In the genomic region with DNA sequence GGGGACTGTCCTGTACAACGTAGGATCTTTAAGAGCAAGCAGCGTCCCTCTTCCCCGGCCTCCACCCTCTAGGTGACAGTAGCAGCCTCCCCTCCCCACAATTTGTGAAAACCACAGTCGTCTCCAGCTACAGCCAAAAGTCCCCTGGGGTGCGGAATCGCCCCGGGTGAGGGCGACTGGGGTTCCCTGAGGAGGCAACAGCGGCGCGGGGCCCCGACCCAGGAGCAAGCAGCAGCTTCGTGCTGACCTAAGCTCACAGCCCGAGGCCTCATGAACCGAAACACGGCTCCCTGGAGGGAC, we compare ENCODE assay signal across 8 cellular contexts. TPM values are rescaled to one million over a fixed set of nuclear protein-coding genes. Genes with fewer than 3 reads are reported as not detected.
A peak's percentile ranks its signal among the peaks of the same experiment; 100 is the strongest.
DNase-seq lines count a peak whose midpoint lies in the region; ATAC-seq, FAIRE-seq and TF ChIP-seq lines count a peak whose summit lies in the region.

No MANE protein-coding gene starts in this region.

- no peak for TF ChIP-seq CTCF in GM12875 (IDR thresholded peaks at IDR 0.05; ENCODE audit: borderline replicate concordance, insufficient read depth, low read depth, low read length)
- TF ChIP-seq CTCF in PC-3 (conservative IDR thresholded peaks at IDR 0.05; ENCODE audit: low read depth, low read length), result no peak
- TF ChIP-seq CTCF in epithelial cell of esophagus (IDR thresholded peaks at IDR 0.05; ENCODE audit: insufficient read depth, low read depth, low read length, missing control alignments), result no peak
- no peak for TF ChIP-seq CTCF in osteocyte (IDR thresholded peaks at IDR 0.05)

- H3K36me3 Mint-ChIP-seq in osteocyte (ENCODE audit: unreplicated experiment), result peaks cover 12% of the 10 kb centered on the region

- no peaks in the 10 kb centered on the region for H3K9me3 ChIP-seq in PC-3 (ENCODE audit: low read length)

- peaks cover 9% of the 10 kb centered on the region for H3K4me1 ChIP-seq in PC-3 (ENCODE audit: insufficient read depth, low read length)

- no TSS peak for BruUV-seq in PC-3 (replicated peaks; lab: Mats Ljungman, UMichigan)

- peak overlapping the region; percentile 90 for H3K9ac ChIP-seq in PC-3 (ENCODE audit: low read length)

- ATAC-seq in PC-3, result peak; percentile 17

- peaks cover 4% of the 10 kb centered on the region for H3K9me3 Mint-ChIP-seq in osteocyte (ENCODE audit: unreplicated experiment)

- peak overlapping the region; percentile 83 for H3K27ac ChIP-seq in PC-3 (ENCODE audit: low read length)

- no peaks in the 10 kb centered on the region for H3K9me2 ChIP-seq in PC-3 (replicated peaks; ENCODE audit: low read length)

- no peaks in the 10 kb centered on the region for H3F3A ChIP-seq in PC-3 (ENCODE audit: low read length, unreplicated experiment)

- no peaks in the 10 kb centered on the region for H4K20me1 ChIP-seq in PC-3 (ENCODE audit: low read length)

- H3K27me3 Mint-ChIP-seq in osteocyte (ENCODE audit: unreplicated experiment), result peaks cover 2% of the 10 kb centered on the region

- H3K27ac Mint-ChIP-seq in osteocyte (ENCODE audit: unreplicated experiment), result peak overlapping the region; percentile 83

- DNase-seq in GOT3 (lab: John Stamatoyannopoulos, UW) (peak; percentile 46), PC-3 (no peak), epithelial cell of esophagus (ENCODE audit: low read depth) (no peak), osteocyte (ENCODE audit: extremely low spot score, unreplicated experiment) (peak; percentile 84), amniotic stem cell (lab: John Stamatoyannopoulos, UW) (no peak), frontal cortex (ENCODE audit: low spot score in 2 of 2) (no peak), germinal center (ENCODE audit: low spot score) (no peak)

- H3K79me2 ChIP-seq in PC-3 (ENCODE audit: low read length), result no peaks in the 10 kb centered on the region

- FAIRE-seq in frontal cortex (lab: Jason Lieb, UNC), result no peak

- POLR2A ChIA-PET in PC-3 (lab: Charles Lee; ENCODE audit: unreplicated experiment), result interaction anchor here (0.7 kb wide), 1 partner anchor 177 kb away, joined by 4 read pairs; no protein-coding TSS in a partner anchor

- intact Hi-C loops in PC-3 (cut with micrococcal nuclease), result loop anchor here (1.0 to 5.0 kb wide), 3 partner anchors 201 to 751 kb away; partner anchors contain the start of gene ZNF121

- peaks cover 11% of the 10 kb centered on the region for H3K4me1 Mint-ChIP-seq in osteocyte (ENCODE audit: unreplicated experiment)

- no peaks in the 10 kb centered on the region for H3K36me3 ChIP-seq in PC-3 (ENCODE audit: low read depth, low read length)

- CTCF ChIA-PET in PC-3 (lab: Charles Lee), result no interaction called here

- H3K27me3 ChIP-seq in PC-3 (ENCODE audit: low read length), result peaks cover 5% of the 10 kb centered on the region

- peak overlapping the region; percentile 98 for H3K4me2 ChIP-seq in PC-3 (ENCODE audit: low read length)

- peak overlapping the region; percentile 92 for H2AFZ ChIP-seq in PC-3 (ENCODE audit: low read length)

- H3K4me3 Mint-ChIP-seq in osteocyte (ENCODE audit: unreplicated experiment), result peak overlapping the region; percentile 85

- H3K4me3 ChIP-seq in GM12875 (ENCODE audit: low read depth, low read length), result peak overlapping the region; percentile 76
- peak overlapping the region; percentile 87 for H3K4me3 ChIP-seq in PC-3 (ENCODE audit: low read length)
- H3K4me3 ChIP-seq in epithelial cell of esophagus (ENCODE audit: low read length), result peak overlapping the region; percentile 77

RNA-seq across cellular contexts. Expression of gene ZNF558, which starts 0.3 kb away (rescaled TPM):
- total RNA-seq in PC-3 (2014; rRNA removed) (32.4 and 36.5 TPM in 2 replicates), osteocyte (31.2 and 35.6 TPM in 2 replicates), frontal cortex (50.1 TPM)

RNA-seq across cellular contexts. Expression of gene MBD3L1, which starts 0.4 kb away (rescaled TPM):
- not detected in 2 replicates for total RNA-seq in PC-3 (2014; rRNA removed)
- total RNA-seq in osteocyte, result not detected in 2 replicates
- total RNA-seq in frontal cortex, result not detected

Comparison
In these comparisons a context has a peak if more than half of its experiments do, and no peak if none do; other contexts are left out.
1. DNase-seq: peak in GOT3 (single experiment) and osteocyte (single experiment); none in PC-3 (single experiment), epithelial cell of esophagus (single experiment), amniotic stem cell (single experiment), frontal cortex (0 of 2) and germinal center (single experiment).
2. Peak in every context shown above with its lines, with median percentiles within 50 percentile points of each other: H3K4me3 ChIP-seq.